Comparison of ENCODE assay signal across 17 cellular contexts in the genomic region with DNA sequence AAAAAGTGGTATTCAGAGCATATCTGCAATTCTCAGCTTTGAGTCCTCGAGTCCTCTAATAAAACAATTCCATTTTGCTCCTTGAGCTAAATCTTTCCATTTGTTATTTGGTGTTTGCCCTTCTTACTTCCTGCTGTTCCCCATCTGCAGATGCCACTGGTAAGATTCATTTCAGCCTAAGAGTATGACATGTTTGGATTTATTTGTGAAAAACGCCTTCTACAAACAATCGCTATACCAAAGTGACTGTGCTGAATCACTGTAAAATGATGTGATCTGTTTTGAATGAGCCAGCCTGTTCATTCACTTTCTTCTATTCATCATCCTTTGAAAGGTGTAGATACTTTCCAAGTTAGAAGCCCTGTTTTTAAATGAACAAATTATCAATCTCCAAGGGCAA. TPM values are rescaled to one million over a fixed set of nuclear protein-coding genes. Genes with fewer than 3 reads are reported as not detected.
A peak's percentile ranks its signal among the peaks of the same experiment; 100 is the strongest.
DNase-seq lines count a peak whose midpoint lies in the region; ATAC-seq, FAIRE-seq and TF ChIP-seq lines count a peak whose summit lies in the region.
"Had no signal": no experiment of that assay in that cellular context is flagged by ENCODE, and none has a peak within 500 bp of the region (broad histone marks: within the 10 kb centered on the region; RNA-seq: fewer than 3 reads in every experiment).

No MANE protein-coding gene starts in this region.

- no peak overlapping the region for H3K27ac ChIP-seq in astrocyte (ENCODE audit: low read depth, low read length)
- no peak overlapping the region for H3K27ac ChIP-seq in CD4-positive, alpha-beta memory T cell (ENCODE audit: low read depth, low read length)
- H3K27ac ChIP-seq: dorsolateral prefrontal cortex, testis, WERI-Rb-1 had no signal

- H3K27me3 ChIP-seq in astrocyte (ENCODE audit: insufficient read depth, low read length) = no peaks in the 10 kb centered on the region
- no peaks in the 10 kb centered on the region for H3K27me3 ChIP-seq in CD4-positive, alpha-beta memory T cell (ENCODE audit: insufficient read depth, low read length)
- H3K27me3 ChIP-seq: testis had no signal

- H3K4me3 ChIP-seq in astrocyte (ENCODE audit: insufficient read depth, low read depth, low read length) = peak overlapping the region; percentile 6
- H3K4me3 ChIP-seq in CD4-positive, alpha-beta memory T cell (ENCODE audit: low read length in 2 of 2) = no peak overlapping the region
- H3K4me3 ChIP-seq: dorsolateral prefrontal cortex, testis had no signal

- POLR2A ChIA-PET in CD4-positive, alpha-beta memory T cell (lab: Charles Lee; ENCODE audit: partially characterized antibody) = no interaction called here

- H3K4me2 ChIP-seq in astrocyte (ENCODE audit: low read length) = peak overlapping the region; percentile 57

- no peaks in the 10 kb centered on the region for H3K27me3 Mint-ChIP-seq in astrocyte (ENCODE audit: low read depth, unreplicated experiment)
- peaks cover 16% of the 10 kb centered on the region for H3K27me3 Mint-ChIP-seq in activated T-cell treated with anti-CD3 and anti-CD28 coated beads, Interleukin-2, amount 50 U/mL, for 72 hours (ENCODE audit: low read depth)
- H3K27me3 Mint-ChIP-seq in activated naive CD8-positive, alpha-beta T cell treated with anti-CD3 and anti-CD28 coated beads for 36 hours = peaks cover 16% of the 10 kb centered on the region
- H3K27me3 Mint-ChIP-seq in CD4-positive, alpha-beta memory T cell = peaks cover 11 to 19% of the 10 kb centered on the region in 2 donors

- H3K27ac Mint-ChIP-seq in astrocyte (ENCODE audit: unreplicated experiment) = no peak overlapping the region
- no peak overlapping the region for H3K27ac Mint-ChIP-seq in activated T-cell treated with anti-CD3 and anti-CD28 coated beads, Interleukin-2, amount 50 U/mL, for 72 hours
- no peak overlapping the region for H3K27ac Mint-ChIP-seq in activated naive CD8-positive, alpha-beta T cell treated with anti-CD3 and anti-CD28 coated beads for 36 hours
- no peak overlapping the region for H3K27ac Mint-ChIP-seq in CD4-positive, alpha-beta memory T cell
- H3K27ac Mint-ChIP-seq: H9; natural killer cell treated with Interleukin-12 subunit alpha and Interleukin-12 subunit beta and Interleukin-15 and Interleukin-18, amount 100 ng/mL, for 72 hours had no signal

- peaks cover 10% of the 10 kb centered on the region for H3K4me1 Mint-ChIP-seq in astrocyte (ENCODE audit: low read depth, unreplicated experiment)
- peaks cover 16% of the 10 kb centered on the region for H3K4me1 Mint-ChIP-seq in activated T-cell treated with anti-CD3 and anti-CD28 coated beads, Interleukin-2, amount 50 U/mL, for 72 hours (ENCODE audit: low read depth)
- H3K4me1 Mint-ChIP-seq in activated naive CD8-positive, alpha-beta T cell treated with anti-CD3 and anti-CD28 coated beads for 36 hours = peaks cover 2% of the 10 kb centered on the region
- no peaks in the 10 kb centered on the region for H3K4me1 Mint-ChIP-seq in CD4-positive, alpha-beta memory T cell
- H3K4me1 Mint-ChIP-seq: H9 had no signal

- no peaks in the 10 kb centered on the region for H4K20me1 ChIP-seq in astrocyte (ENCODE audit: insufficient read depth, low read length)

- H3K4me1 ChIP-seq in astrocyte (ENCODE audit: insufficient read depth, low read length) = peaks cover 9% of the 10 kb centered on the region
- no peaks in the 10 kb centered on the region for H3K4me1 ChIP-seq in CD4-positive, alpha-beta memory T cell (ENCODE audit: insufficient read depth, low read length)
- H3K4me1 ChIP-seq: testis had no signal

- no peak for TF ChIP-seq CTCF in astrocyte (IDR thresholded peaks at IDR 0.05; ENCODE audit: insufficient read depth, low read depth, low read length)

- peak overlapping the region; percentile 48 for H2AFZ ChIP-seq in astrocyte (ENCODE audit: low read depth, low read length)

- no peaks in the 10 kb centered on the region for H3K9me3 Mint-ChIP-seq in astrocyte (ENCODE audit: unreplicated experiment)
- no peaks in the 10 kb centered on the region for H3K9me3 Mint-ChIP-seq in activated T-cell treated with anti-CD3 and anti-CD28 coated beads, Interleukin-2, amount 50 U/mL, for 72 hours
- no peaks in the 10 kb centered on the region for H3K9me3 Mint-ChIP-seq in activated naive CD8-positive, alpha-beta T cell treated with anti-CD3 and anti-CD28 coated beads for 36 hours
- no peaks in the 10 kb centered on the region for H3K9me3 Mint-ChIP-seq in CD4-positive, alpha-beta memory T cell
- H3K9me3 Mint-ChIP-seq: H9; natural killer cell treated with Interleukin-12 subunit alpha and Interleukin-12 subunit beta and Interleukin-15 and Interleukin-18, amount 100 ng/mL, for 72 hours had no signal

- H3K9me3 ChIP-seq in astrocyte (ENCODE audit: insufficient read depth, low read depth, low read length) = no peaks in the 10 kb centered on the region
- H3K9me3 ChIP-seq in CD4-positive, alpha-beta memory T cell (ENCODE audit: control insufficient read depth in 1 of 2, low read length in 2 of 2) = no peaks in the 10 kb centered on the region
- H3K9me3 ChIP-seq: testis had no signal

- no peak for ATAC-seq in activated T-cell treated with anti-CD3 and anti-CD28 coated beads, Interleukin-2, amount 50 U/mL, for 72 hours (replicated peaks in 1 of 2)
- ATAC-seq in GM19023 (IDR thresholded peaks at IDR 0.05; ENCODE audit: unreplicated experiment) = no peak
- ATAC-seq: natural killer cell treated with Interleukin-12 subunit alpha and Interleukin-12 subunit beta and Interleukin-15 and Interleukin-18, amount 100 ng/mL, for 72 hours had no signal

- FAIRE-seq in astrocyte (lab: Jason Lieb, UNC) = no peak

- no peaks in the 10 kb centered on the region for H3K36me3 Mint-ChIP-seq in astrocyte (ENCODE audit: low read depth, unreplicated experiment)
- H3K36me3 Mint-ChIP-seq in activated T-cell treated with anti-CD3 and anti-CD28 coated beads, Interleukin-2, amount 50 U/mL, for 72 hours (ENCODE audit: insufficient read depth in 2 of 2) = no peaks in the 10 kb centered on the region
- no peaks in the 10 kb centered on the region for H3K36me3 Mint-ChIP-seq in activated naive CD8-positive, alpha-beta T cell treated with anti-CD3 and anti-CD28 coated beads for 36 hours
- no peaks in the 10 kb centered on the region for H3K36me3 Mint-ChIP-seq in CD4-positive, alpha-beta memory T cell
- H3K36me3 Mint-ChIP-seq: natural killer cell treated with Interleukin-12 subunit alpha and Interleukin-12 subunit beta and Interleukin-15 and Interleukin-18, amount 100 ng/mL, for 72 hours had no signal

- H3K79me2 ChIP-seq in astrocyte (ENCODE audit: insufficient read depth, low read length) = no peaks in the 10 kb centered on the region

- H3K9ac ChIP-seq in astrocyte (ENCODE audit: low read length) = peak overlapping the region; percentile 5

- CTCF ChIA-PET in CD4-positive, alpha-beta memory T cell (lab: Charles Lee; ENCODE audit: partially characterized antibody) = interaction anchor here (1.0 to 1.6 kb wide), 4 partner anchors 8 to 1932 kb away, joined by 3 to 6 read pairs (median 3); no protein-coding TSS in a partner anchor

- no peak overlapping the region for H3K4me3 Mint-ChIP-seq in astrocyte (ENCODE audit: unreplicated experiment)
- no peak overlapping the region for H3K4me3 Mint-ChIP-seq in activated T-cell treated with anti-CD3 and anti-CD28 coated beads, Interleukin-2, amount 50 U/mL, for 72 hours
- no peak overlapping the region for H3K4me3 Mint-ChIP-seq in activated naive CD8-positive, alpha-beta T cell treated with anti-CD3 and anti-CD28 coated beads for 36 hours
- no peak overlapping the region for H3K4me3 Mint-ChIP-seq in CD4-positive, alpha-beta memory T cell
- H3K4me3 Mint-ChIP-seq: H9; natural killer cell treated with Interleukin-12 subunit alpha and Interleukin-12 subunit beta and Interleukin-15 and Interleukin-18, amount 100 ng/mL, for 72 hours had no signal

- intact Hi-C loops in CD4-positive, alpha-beta memory T cell (cut with micrococcal nuclease) = no loop called here

- no peaks in the 10 kb centered on the region for H3K36me3 ChIP-seq in astrocyte (ENCODE audit: insufficient read depth, low read length)
- H3K36me3 ChIP-seq in CD4-positive, alpha-beta memory T cell (ENCODE audit: insufficient read depth, low read length) = no peaks in the 10 kb centered on the region
- H3K36me3 ChIP-seq: WERI-Rb-1 had no signal

- peak; percentile 7 for DNase-seq in AG08395 (ENCODE audit: low spot score)
- peak; percentile 36 for DNase-seq in LHCN-M2 (ENCODE audit: low read depth)
- DNase-seq in astrocyte (ENCODE audit: low read depth) = peak; percentile 60
- peak; percentile 68 for DNase-seq in iris pigment epithelial cell (ENCODE audit: low read depth)
- DNase-seq in activated T-cell treated with anti-CD3 and anti-CD28 coated beads, Interleukin-2, amount 50 U/mL, for 72 hours = no peak
- no peak for DNase-seq in activated naive CD8-positive, alpha-beta T cell treated with anti-CD3 and anti-CD28 coated beads for 36 hours
- DNase-seq in CD4-positive, alpha-beta memory T cell = no peak
- DNase-seq: activated gamma-delta T cell; dorsolateral prefrontal cortex; foreskin melanocyte; H9; stimulated activated CD8-positive, alpha-beta memory T cell treated with anti-CD3 and anti-CD28 coated beads, Interleukin-4, amount 100 ng/mL, for 48 hours; SW 1271; testis; WERI-Rb-1 had no signal

RNA-seq across cellular contexts. Expression of a gene that starts 27.7 kb away (rescaled TPM):
- total RNA-seq in LHCN-M2 (2014; rRNA removed) (0.11 and 0.32 TPM in 2 replicates), astrocyte (5.5 and 5.6 TPM in 2 replicates)
- 0.46 TPM for polyA plus RNA-seq in LHCN-M2 (2012)
- total RNA-seq in activated T-cell treated with anti-CD3 and anti-CD28 coated beads, Interleukin-2, amount 50 U/mL, for 72 hours = under 1 TPM; 0.07 to 0.25 TPM
- total RNA-seq in activated naive CD8-positive, alpha-beta T cell treated with anti-CD3 and anti-CD28 coated beads for 36 hours = under 1 TPM; 0.16 to 0.31 TPM
- total RNA-seq in CD4-positive, alpha-beta memory T cell = under 1 TPM; 0.14 to 0.20 TPM
- under 1 TPM in 1 of 2 donors, not detected in 1; 0.03 TPM for polyA plus RNA-seq in CD4-positive, alpha-beta memory T cell
- total RNA-seq: natural killer cell treated with Interleukin-12 subunit alpha and Interleukin-12 subunit beta and Interleukin-15 and Interleukin-18, amount 100 ng/mL, for 72 hours had no signal

RNA-seq across cellular contexts. Expression of a gene that starts 27.9 kb away (rescaled TPM):
- total RNA-seq in LHCN-M2 (2014; rRNA removed) (67.2 and 72.8 TPM in 2 replicates), astrocyte (132 and 144 TPM in 2 replicates)
- polyA plus RNA-seq in LHCN-M2 (2012) = 53.3 TPM
- 10 to 100 TPM; 40.9 to 43.7 TPM for total RNA-seq in activated T-cell treated with anti-CD3 and anti-CD28 coated beads, Interleukin-2, amount 50 U/mL, for 72 hours
- total RNA-seq in activated naive CD8-positive, alpha-beta T cell treated with anti-CD3 and anti-CD28 coated beads for 36 hours = 10 to 100 TPM; 38.7 to 39.1 TPM
- 10 to 100 TPM; 50.5 to 56.3 TPM for total RNA-seq in CD4-positive, alpha-beta memory T cell
- polyA plus RNA-seq in CD4-positive, alpha-beta memory T cell = 10 to 100 TPM; 68.4 to 70.8 TPM

Comparison
In these comparisons a context has a peak if more than half of its experiments do, and no peak if none do; other contexts are left out.
1. DNase-seq: peak in AG08395 (single experiment), LHCN-M2 (single experiment), astrocyte (single experiment) and iris pigment epithelial cell (single experiment); none in activated T-cell treated with anti-CD3 and anti-CD28 coated beads, Interleukin-2, amount 50 U/mL, for 72 hours (0 of 2), activated naive CD8-positive, alpha-beta T cell treated with anti-CD3 and anti-CD28 coated beads for 36 hours (single experiment) and CD4-positive, alpha-beta memory T cell (0 of 5).